Comparison of ENCODE assay signal across 8 cellular contexts in genomic region chr19:58408152-58409009, GRCh38. TPM values are rescaled to one million over a fixed set of nuclear protein-coding genes. Genes with fewer than 3 reads are reported as not detected.
DNase-seq lines count a peak whose midpoint lies in the region; ATAC-seq, FAIRE-seq and TF ChIP-seq lines count a peak whose summit lies in the region.

Gene ZNF584, plus strand, starts transcription at chr19:58408649. Its CDS starts 499 bp downstream, at chr19:58409148.

- peaks cover 18% of the 10 kb centered on the region for H3K4me1 Mint-ChIP-seq in WTC11

- no peaks in the 10 kb centered on the region for H3K27me3 ChIP-seq in bronchial epithelial cell (ENCODE audit: control insufficient read depth, insufficient read depth, low read length)
- no peaks in the 10 kb centered on the region for H3K27me3 ChIP-seq in small intestine (ENCODE audit: control insufficient read depth in 2 of 2, insufficient read depth in 2 of 2, low read length in 2 of 2)

- CTCF ChIA-PET in WTC11 (lab: Charles Lee), result interaction anchor here (0.6 to 1.0 kb wide), 6 partner anchors 14 to 460 kb away, joined by 3 to 7 read pairs (median 4); partner anchors contain the start of genes ZBTB45 and ZNF324B

- ATAC-seq in GM18909 (IDR thresholded peaks at IDR 0.05; ENCODE audit: poor library complexity, unreplicated experiment) (peak; percentile 92), HG03159 (IDR thresholded peaks at IDR 0.05; ENCODE audit: unreplicated experiment) (peak; percentile 89), WTC11 (peak; percentile 95)

- TF ChIP-seq CTCF in WTC11 (IDR thresholded peaks at IDR 0.05), result no peak
- peak; percentile 28 for TF ChIP-seq CTCF in bronchial epithelial cell (IDR thresholded peaks at IDR 0.05; ENCODE audit: insufficient read depth, low read length, severe bottlenecking)

- H3K27ac Mint-ChIP-seq in WTC11, result peak within 1 kb of the TSS; percentile 93; the same call in 1 of the 2 replicates

- peaks cover 14% of the 10 kb centered on the region for H3K27me3 Mint-ChIP-seq in WTC11 (ENCODE audit: low read depth)

- H3K27ac ChIP-seq in small intestine (ENCODE audit: low read depth in 1 of 2, low read length in 1 of 2), result peak within 1 kb of the TSS; percentile 45 to 88

- DNase-seq in AG08396 (ENCODE audit: low spot score) (peak; percentile 97), NCI-H2227 (lab: John Stamatoyannopoulos, UW; ENCODE audit: unreplicated experiment) (peak; percentile 100), WTC11 (ENCODE audit: low spot score) (peak; percentile 98), bronchial epithelial cell (ENCODE audit: low read depth) (peak; percentile 79), iPS-NIHi11 (ENCODE audit: low spot score) (peak; percentile 98), small intestine (peak; percentile 95)

- peaks cover 4 to 6% of the 10 kb centered on the region in 2 donors for H3K4me1 ChIP-seq in small intestine (ENCODE audit: control insufficient read depth in 2 of 2, insufficient read depth in 1 of 2, low read depth in 1 of 2, low read length in 1 of 2)

- 0% methylated on average over 87 to 100 of the region's 100 CpGs for WGBS in small intestine, 3 donors

- H3K4me3 Mint-ChIP-seq in WTC11, result peak within 1 kb of the TSS; percentile 91

- no peaks in the 10 kb centered on the region for H3K9me3 ChIP-seq in small intestine (ENCODE audit: control insufficient read depth, low read depth)

- FAIRE-seq in bronchial epithelial cell (lab: Jason Lieb, UNC) (no peak), small intestine (lab: Jason Lieb, UNC) (no peak)

- no peaks in the 10 kb centered on the region for H3K9me3 Mint-ChIP-seq in WTC11

- peaks cover 4% of the 10 kb centered on the region for H3K36me3 Mint-ChIP-seq in WTC11

- H3K4me3 ChIP-seq in bronchial epithelial cell (ENCODE audit: low read depth, low read length) (peak within 1 kb of the TSS; percentile 98), small intestine (ENCODE audit: low read depth in 1 of 2, low read length in 2 of 2) (peak within 1 kb of the TSS; percentile 80)

- POLR2A ChIA-PET in WTC11 (lab: Charles Lee), result interaction anchor here (0.5 to 1.0 kb wide), 3 partner anchors 11 to 82 kb away, joined by 3 to 7 read pairs (median 4); partner anchors contain the start of genes ZNF324B and ZSCAN22

- no peaks in the 10 kb centered on the region for H3K36me3 ChIP-seq in bronchial epithelial cell (ENCODE audit: control insufficient read depth, insufficient read depth, low read length)
- no peaks in the 10 kb centered on the region for H3K36me3 ChIP-seq in small intestine (ENCODE audit: control insufficient read depth in 2 of 2, insufficient read depth in 2 of 2, low read length in 2 of 2)

TF ChIP-seq in WTC11, 78 proteins besides CTCF, POLR2A, EP300 and RAD21 (continues in another document):
- TF ChIP-seq, protein P1, sequence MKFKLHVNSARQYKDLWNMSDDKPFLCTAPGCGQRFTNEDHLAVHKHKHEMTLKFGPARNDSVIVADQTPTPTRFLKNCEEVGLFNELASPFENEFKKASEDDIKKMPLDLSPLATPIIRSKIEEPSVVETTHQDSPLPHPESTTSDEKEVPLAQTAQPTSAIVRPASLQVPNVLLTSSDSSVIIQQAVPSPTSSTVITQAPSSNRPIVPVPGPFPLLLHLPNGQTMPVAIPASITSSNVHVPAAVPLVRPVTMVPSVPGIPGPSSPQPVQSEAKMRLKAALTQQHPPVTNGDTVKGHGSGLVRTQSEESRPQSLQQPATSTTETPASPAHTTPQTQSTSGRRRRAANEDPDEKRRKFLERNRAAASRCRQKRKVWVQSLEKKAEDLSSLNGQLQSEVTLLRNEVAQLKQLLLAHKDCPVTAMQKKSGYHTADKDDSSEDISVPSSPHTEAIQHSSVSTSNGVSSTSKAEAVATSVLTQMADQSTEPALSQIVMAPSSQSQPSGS (CRISPR knock-in tag; IDR thresholded peaks at IDR 0.05; ENCODE audit: borderline replicate concordance, low read depth), result no peak
- TF ChIP-seq ZNF423 (CRISPR knock-in tag; IDR thresholded peaks at IDR 0.05), result no peak
- no peak for TF ChIP-seq NFE2L1 (CRISPR knock-in tag; IDR thresholded peaks at IDR 0.05)
- no peak for TF ChIP-seq ZNF671 (CRISPR knock-in tag; IDR thresholded peaks at IDR 0.05)
- peak; percentile 36; the same call in 1 of the 2 replicates for TF ChIP-seq FOXK1 (CRISPR knock-in tag; IDR thresholded peaks at IDR 0.05)
- TF ChIP-seq, protein P2, sequence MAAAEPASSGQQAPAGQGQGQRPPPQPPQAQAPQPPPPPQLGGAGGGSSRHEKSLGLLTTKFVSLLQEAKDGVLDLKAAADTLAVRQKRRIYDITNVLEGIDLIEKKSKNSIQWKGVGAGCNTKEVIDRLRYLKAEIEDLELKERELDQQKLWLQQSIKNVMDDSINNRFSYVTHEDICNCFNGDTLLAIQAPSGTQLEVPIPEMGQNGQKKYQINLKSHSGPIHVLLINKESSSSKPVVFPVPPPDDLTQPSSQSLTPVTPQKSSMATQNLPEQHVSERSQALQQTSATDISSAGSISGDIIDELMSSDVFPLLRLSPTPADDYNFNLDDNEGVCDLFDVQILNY (CRISPR knock-in tag; IDR thresholded peaks at IDR 0.05), result peak; percentile 77
- no peak; the same call in 1 of the 2 replicates for TF ChIP-seq GABPB1 (CRISPR knock-in tag; IDR thresholded peaks at IDR 0.05)
- TF ChIP-seq, protein P3, sequence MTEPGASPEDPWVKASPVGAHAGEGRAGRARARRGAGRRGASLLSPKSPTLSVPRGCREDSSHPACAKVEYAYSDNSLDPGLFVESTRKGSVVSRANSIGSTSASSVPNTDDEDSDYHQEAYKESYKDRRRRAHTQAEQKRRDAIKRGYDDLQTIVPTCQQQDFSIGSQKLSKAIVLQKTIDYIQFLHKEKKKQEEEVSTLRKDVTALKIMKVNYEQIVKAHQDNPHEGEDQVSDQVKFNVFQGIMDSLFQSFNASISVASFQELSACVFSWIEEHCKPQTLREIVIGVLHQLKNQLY (CRISPR knock-in tag; IDR thresholded peaks at IDR 0.05), result 0 out of 2 replicates have a peak, but pooled peaks have one; percentile 32
- TF ChIP-seq FOXJ3 (CRISPR knock-in tag; IDR thresholded peaks at IDR 0.05; ENCODE audit: borderline replicate concordance), result no peak
- TF ChIP-seq ZBTB21 (CRISPR knock-in tag; IDR thresholded peaks at IDR 0.05; ENCODE audit: borderline replicate concordance), result 0 out of 2 replicates have a peak, but pooled peaks have one; percentile 26
- TF ChIP-seq ZNF425 (CRISPR knock-in tag; conservative IDR thresholded peaks at IDR 0.05), result no peak
- TF ChIP-seq, protein P4, sequence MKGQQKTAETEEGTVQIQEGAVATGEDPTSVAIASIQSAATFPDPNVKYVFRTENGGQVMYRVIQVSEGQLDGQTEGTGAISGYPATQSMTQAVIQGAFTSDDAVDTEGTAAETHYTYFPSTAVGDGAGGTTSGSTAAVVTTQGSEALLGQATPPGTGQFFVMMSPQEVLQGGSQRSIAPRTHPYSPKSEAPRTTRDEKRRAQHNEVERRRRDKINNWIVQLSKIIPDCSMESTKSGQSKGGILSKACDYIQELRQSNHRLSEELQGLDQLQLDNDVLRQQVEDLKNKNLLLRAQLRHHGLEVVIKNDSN (CRISPR knock-in tag; IDR thresholded peaks at IDR 0.05), result no peak
- TF ChIP-seq JAZF1 (CRISPR knock-in tag; IDR thresholded peaks at IDR 0.05), result no peak
- TF ChIP-seq ZSCAN18 (CRISPR knock-in tag; IDR thresholded peaks at IDR 0.05), result no peak
- peak; percentile 33; the same call in 1 of the 2 replicates for TF ChIP-seq CREB1 (CRISPR knock-in tag; IDR thresholded peaks at IDR 0.05)
- no peak for TF ChIP-seq ELF4 (CRISPR knock-in tag; IDR thresholded peaks at IDR 0.05; ENCODE audit: low read depth)
- TF ChIP-seq E2F4 (CRISPR knock-in tag; IDR thresholded peaks at IDR 0.05; ENCODE audit: borderline replicate concordance, low read depth), result no peak
- TF ChIP-seq TCF7 (CRISPR knock-in tag; IDR thresholded peaks at IDR 0.05; ENCODE audit: low read depth), result no peak
- TF ChIP-seq EMX1 (CRISPR knock-in tag; IDR thresholded peaks at IDR 0.05), result no peak

RNA-seq across cellular contexts. Expression of gene ZNF584, which starts in this region (rescaled TPM):
- total RNA-seq in WTC11 (2021), result 6.6 to 6.8 TPM (median 6.8 TPM) in 3 replicates
- 8.2 and 9.7 TPM in 2 replicates for total RNA-seq in bronchial epithelial cell
- polyA plus RNA-seq in small intestine, result 1 to 10 TPM; 1.8 to 7.6 (median 6.7) TPM

Comparison
In these comparisons a context has a peak if more than half of its experiments do, and no peak if none do; other contexts are left out.
1. Peak in every context shown above with its lines: DNase-seq, ATAC-seq, H3K4me3 ChIP-seq and H3K27ac ChIP-seq.